8 cellular contexts compared by ENCODE assay signal in genomic region chr3:39291903-39292329, GRCh38. TPM values are rescaled to one million over a fixed set of nuclear protein-coding genes. Genes with fewer than 3 reads are reported as not detected.
DNase-seq lines count a peak whose midpoint lies in the region; ATAC-seq and TF ChIP-seq lines count a peak whose summit lies in the region.

No MANE protein-coding gene starts in this region.

- in situ Hi-C loops in Caki2 (cut with HindIII; ENCODE audit: low pct_unique_long_range_greater_than_20kb, low sequenced_read_pairs) (no loop called here), KBM-7 (cut with MboI; ENCODE audit: low pct_unique_long_range_greater_than_20kb, low sequenced_read_pairs) (no loop called here)

- intact Hi-C loops in Right ventricle myocardium inferior (cut with DNase I) (loop anchor here (1.0 to 10.0 kb wide), 2 partner anchors 83 to 166 kb away; no protein-coding TSS in a partner anchor), posterior vena cava (cut with DNase I) (loop anchor here (5.0 to 10.0 kb wide), 4 partner anchors 85 to 165 kb away; partner anchors contain the start of gene XIRP1 (in 1 of the 2)), vagina (cut with DNase I) (loop anchor here (5.0 kb wide), 1 partner anchor 165 kb away; no protein-coding TSS in a partner anchor)

- H3K4me1 ChIP-seq in vagina, result no peaks in the 10 kb centered on the region

- H3K27me3 ChIP-seq in vagina, result no peaks in the 10 kb centered on the region

- H3K9me3 ChIP-seq in vagina, result no peaks in the 10 kb centered on the region

- H3K27ac ChIP-seq in vagina, result no peak overlapping the region

- peak; percentile 61 to 85 (median 84) for TF ChIP-seq CTCF in vagina (IDR thresholded peaks at IDR 0.05)

- H3K4me3 ChIP-seq in vagina, result no peak overlapping the region

- DNase-seq in Caki2 (ENCODE audit: low read depth), result peak; percentile 33
- peak; percentile 81 for DNase-seq in KBM-7
- peak; percentile 43 for DNase-seq in SKM-1 treated with dmso at 0.1 percent for 144 hours (lab: John Stamatoyannopoulos, UW; ENCODE audit: unreplicated experiment)
- peak; percentile 69 for DNase-seq in activated naive CD4-positive, alpha-beta T cell treated with anti-CD3 and anti-CD28 coated beads, Interleukin-2, amount 50 U/mL, for 16 hours
- peak; percentile 79 for DNase-seq in Right ventricle myocardium inferior (ENCODE audit: missing footprints)
- peak; percentile 85 for DNase-seq in posterior vena cava (ENCODE audit: low spot score)
- no peak for DNase-seq in vagina (ENCODE audit: extremely low spot score in 2 of 2)

- TF ChIP-seq POLR2A in vagina (IDR thresholded peaks at IDR 0.05), result no peak

- peak; percentile 66 for ATAC-seq in Right ventricle myocardium inferior
- ATAC-seq in GM21786 (IDR thresholded peaks at IDR 0.05; ENCODE audit: unreplicated experiment), result no peak

- H3K36me3 ChIP-seq in vagina, result no peaks in the 10 kb centered on the region

RNA-seq across cellular contexts. Expression of gene CX3CR1, which starts 12.1 kb away (rescaled TPM):
- total RNA-seq in Caki2 (2014; rRNA removed; shearing (Covaris generic); ENCODE audit: low replicate concordance), result 0.06 TPM in 1 of 2 replicates, not detected in the other
- total RNA-seq in Right ventricle myocardium inferior (2.1 TPM), posterior vena cava (1 to 10 TPM in 1 of 2 donors, under 1 TPM in 1; 0.52 to 1.9 TPM), vagina (not detected)

RNA-seq across cellular contexts. Expression of gene CCR8, which starts 37.6 kb away (rescaled TPM):
- total RNA-seq in Caki2 (2014; rRNA removed; shearing (Covaris generic); ENCODE audit: low replicate concordance), result not detected in 2 replicates
- total RNA-seq in Right ventricle myocardium inferior (not detected), posterior vena cava (not detected), vagina (not detected)

Comparison
In these comparisons a context has a peak if more than half of its experiments do, and no peak if none do; other contexts are left out.
1. DNase-seq: peak in Caki2 (single experiment), KBM-7 (single experiment), SKM-1 treated with dmso at 0.1 percent for 144 hours (single experiment), activated naive CD4-positive, alpha-beta T cell treated with anti-CD3 and anti-CD28 coated beads, Interleukin-2, amount 50 U/mL, for 16 hours (single experiment), Right ventricle myocardium inferior (single experiment) and posterior vena cava (single experiment); none in vagina (0 of 2).